7 cellular contexts compared by ENCODE assay signal in genomic region chr6:132797975-132798819, GRCh38. TPM values are rescaled to one million over a fixed set of nuclear protein-coding genes. Genes with fewer than 3 reads are reported as not detected.
DNase-seq lines count a peak whose midpoint lies in the region; ATAC-seq and TF ChIP-seq lines count a peak whose summit lies in the region.

TSS of gene SLC18B1 (minus strand) at chr6:132798637. CDS start at chr6:132798456, 181 bp downstream.

- H3K4me3 ChIP-seq in HEK293 (ENCODE audit: low read depth, low read length) (peak within 1 kb of the TSS; percentile 84), MM.1S (ENCODE audit: low read length) (peak within 1 kb of the TSS; percentile 88), lung (peak within 1 kb of the TSS; percentile 63)

- CTCF ChIA-PET in HEK293 (lab: Yijun Ruan, JAX): interaction anchor here (0.6 to 3.8 kb wide), 26 partner anchors 9 to 948 kb away, joined by 3 to 42 read pairs (median 4); no protein-coding TSS in a partner anchor
- CTCF ChIA-PET in activated CD4-positive, alpha-beta memory T cell treated with anti-CD3 and anti-CD28 coated beads, Interleukin-2, amount 10 ng/mL, durations not matched to agents 7 days and 5 days (lab: Charles Lee): interaction anchor here (0.6 to 5.5 kb wide), 26 partner anchors 10 to 352 kb away, joined by 3 to 83 read pairs (median 4); partner anchors contain the start of genes RPS12 and STX7

- TF ChIP-seq CTCF in HEK293 (tag by site-specific recombination; IDR thresholded peaks at IDR 0.05): no peak
- TF ChIP-seq CTCF in MM.1S (IDR thresholded peaks at IDR 0.05; ENCODE audit: low read length): no peak
- TF ChIP-seq CTCF in lung (IDR thresholded peaks at IDR 0.05; ENCODE audit: control extremely low read depth, extremely low read depth): no peak

- H3K79me2 ChIP-seq in MM.1S (ENCODE audit: low read length): no peaks in the 10 kb centered on the region

- H3K36me3 ChIP-seq in HEK293 (ENCODE audit: control insufficient read depth in 2 of 2, insufficient read depth in 1 of 2, low read length in 2 of 2) (peaks cover 5 to 23% of the 10 kb centered on the region in 2 experiments), MM.1S (replicated peaks; ENCODE audit: insufficient read depth, low read length) (no peaks in the 10 kb centered on the region), lung (ENCODE audit: control insufficient read depth in 2 of 2, insufficient read depth in 2 of 2, low read length in 2 of 2) (peaks cover 0 to 1% of the 10 kb centered on the region in 2 donors)

- peaks cover 7% of the 10 kb centered on the region for H3F3A ChIP-seq in MM.1S (ENCODE audit: insufficient read depth, low read length)

- no peak within 1 kb of the TSS for H3K27ac Mint-ChIP-seq in activated CD4-positive, alpha-beta memory T cell treated with anti-CD3 and anti-CD28 coated beads, Interleukin-2, amount 10 ng/mL, durations not matched to agents 7 days and 5 days
- peak within 1 kb of the TSS in 1 of 2 donors; percentile 93 for H3K27ac Mint-ChIP-seq in effector memory CD8-positive, alpha-beta T cell
- no peak within 1 kb of the TSS for H3K27ac Mint-ChIP-seq in stimulated activated memory B cell treated with anti-CD40 and anti-IgM and Interleukin-4, amounts not matched to agents 10 μg/mL and 1 μg/mL and 100 μg/mL, for 72 hours

- DNase-seq in MM.1S (peak; percentile 26), lung (ENCODE audit: low spot score) (peak; percentile 50)
- DNase-seq in activated CD4-positive, alpha-beta memory T cell treated with anti-CD3 and anti-CD28 coated beads, Interleukin-2, amount 10 ng/mL, durations not matched to agents 7 days and 5 days: peak; percentile 54
- DNase-seq in effector memory CD8-positive, alpha-beta T cell: peak; percentile 22 to 29 (median 22)

- no peaks in the 10 kb centered on the region for H3K9me2 ChIP-seq in MM.1S (replicated peaks; ENCODE audit: insufficient read depth, low read length)

- H3K4me1 ChIP-seq in HEK293 (ENCODE audit: control insufficient read depth, insufficient read depth, low read length) (0 out of 2 replicates have a peak, but pooled peaks cover 2% of the 10 kb centered on the region), MM.1S (ENCODE audit: low read length) (no peaks in the 10 kb centered on the region), lung (ENCODE audit: control insufficient read depth in 2 of 2, insufficient read depth in 2 of 2, low read length in 2 of 2) (no peaks in the 10 kb centered on the region)

- no peaks in the 10 kb centered on the region for H3K9me3 ChIP-seq in HEK293 (ENCODE audit: control insufficient read depth, insufficient read depth, low read depth, low read length)
- no peaks in the 10 kb centered on the region for H3K9me3 ChIP-seq in MM.1S (replicated peaks; ENCODE audit: insufficient read depth, low read length)
- no peaks in the 10 kb centered on the region for H3K9me3 ChIP-seq in lung (ENCODE audit: control insufficient read depth in 2 of 2, insufficient read depth in 1 of 2, low read length in 1 of 2)

- no peak within 1 kb of the TSS; the same call in 1 of the 2 replicates for H3K4me2 ChIP-seq in MM.1S (ENCODE audit: low read depth, low read length)

- 0% methylated on average over 35 to 39 of the region's 39 CpGs for WGBS in lung, 2 donors

- H3K36me3 Mint-ChIP-seq in activated CD4-positive, alpha-beta memory T cell treated with anti-CD3 and anti-CD28 coated beads, Interleukin-2, amount 10 ng/mL, durations not matched to agents 7 days and 5 days (ENCODE audit: low read depth): peaks cover 7% of the 10 kb centered on the region
- H3K36me3 Mint-ChIP-seq in effector memory CD8-positive, alpha-beta T cell (ENCODE audit: insufficient read depth): peaks cover 8% of the 10 kb centered on the region
- H3K36me3 Mint-ChIP-seq in stimulated activated memory B cell treated with anti-CD40 and anti-IgM and Interleukin-4, amounts not matched to agents 10 μg/mL and 1 μg/mL and 100 μg/mL, for 72 hours: peaks cover 10% of the 10 kb centered on the region

- H3K27me3 Mint-ChIP-seq in activated CD4-positive, alpha-beta memory T cell treated with anti-CD3 and anti-CD28 coated beads, Interleukin-2, amount 10 ng/mL, durations not matched to agents 7 days and 5 days: no peaks in the 10 kb centered on the region
- H3K27me3 Mint-ChIP-seq in effector memory CD8-positive, alpha-beta T cell: no peaks in the 10 kb centered on the region
- H3K27me3 Mint-ChIP-seq in stimulated activated memory B cell treated with anti-CD40 and anti-IgM and Interleukin-4, amounts not matched to agents 10 μg/mL and 1 μg/mL and 100 μg/mL, for 72 hours: no peaks in the 10 kb centered on the region

- POLR2A ChIA-PET in HEK293 (lab: Yijun Ruan, JAX): interaction anchor here (0.5 to 2.5 kb wide), 13 partner anchors 11 to 847 kb away, joined by 3 to 40 read pairs (median 4); partner anchors contain the start of genes CCN2, RPS12 and STX7
- POLR2A ChIA-PET in activated CD4-positive, alpha-beta memory T cell treated with anti-CD3 and anti-CD28 coated beads, Interleukin-2, amount 10 ng/mL, durations not matched to agents 7 days and 5 days (lab: Charles Lee): interaction anchor here (0.6 to 10.1 kb wide), 13 partner anchors 10 to 285 kb away, joined by 3 to 155 read pairs (median 4); partner anchors contain the start of genes RPS12 and STX7

- H4K20me1 ChIP-seq in MM.1S (ENCODE audit: insufficient read depth, low read length): no peaks in the 10 kb centered on the region

- no peaks in the 10 kb centered on the region for H3K9me3 Mint-ChIP-seq in activated CD4-positive, alpha-beta memory T cell treated with anti-CD3 and anti-CD28 coated beads, Interleukin-2, amount 10 ng/mL, durations not matched to agents 7 days and 5 days
- H3K9me3 Mint-ChIP-seq in effector memory CD8-positive, alpha-beta T cell: no peaks in the 10 kb centered on the region
- H3K9me3 Mint-ChIP-seq in stimulated activated memory B cell treated with anti-CD40 and anti-IgM and Interleukin-4, amounts not matched to agents 10 μg/mL and 1 μg/mL and 100 μg/mL, for 72 hours: no peaks in the 10 kb centered on the region

- peak within 1 kb of the TSS; percentile 88 for H3K4me3 Mint-ChIP-seq in activated CD4-positive, alpha-beta memory T cell treated with anti-CD3 and anti-CD28 coated beads, Interleukin-2, amount 10 ng/mL, durations not matched to agents 7 days and 5 days
- H3K4me3 Mint-ChIP-seq in effector memory CD8-positive, alpha-beta T cell: no peak within 1 kb of the TSS
- H3K4me3 Mint-ChIP-seq in stimulated activated memory B cell treated with anti-CD40 and anti-IgM and Interleukin-4, amounts not matched to agents 10 μg/mL and 1 μg/mL and 100 μg/mL, for 72 hours: peak within 1 kb of the TSS; percentile 49

- no peak within 1 kb of the TSS; the same call in 1 of the 2 replicates for H2AFZ ChIP-seq in MM.1S (ENCODE audit: low read length)

- H3K27ac ChIP-seq in HEK293 (ENCODE audit: extremely low read depth, low read depth, low read length) (peak within 1 kb of the TSS; percentile 67; the same call in 1 of the 2 replicates), MM.1S (ENCODE audit: low read length) (peak within 1 kb of the TSS; percentile 33; the same call in 1 of the 2 replicates), lung (ENCODE audit: low read depth in 1 of 2, low read length in 1 of 2) (peak within 1 kb of the TSS; percentile 25 to 74)

- H3K9ac ChIP-seq in MM.1S (ENCODE audit: low read length): peak within 1 kb of the TSS; percentile 59

- ATAC-seq in GM18499 (IDR thresholded peaks at IDR 0.05; ENCODE audit: insufficient read depth, unreplicated experiment) (peak; percentile 24), lung (ENCODE audit: insufficient read depth, low FRiP score) (peak; percentile 88)
- peak; percentile 64 for ATAC-seq in effector memory CD8-positive, alpha-beta T cell (replicated peaks)
- ATAC-seq in stimulated activated memory B cell treated with anti-CD40 and anti-IgM and Interleukin-4, amounts not matched to agents 10 μg/mL and 1 μg/mL and 100 μg/mL, for 72 hours: peak; percentile 71

- no peaks in the 10 kb centered on the region for H3K27me3 ChIP-seq in MM.1S (replicated peaks; ENCODE audit: insufficient read depth, low read length)
- H3K27me3 ChIP-seq in lung (ENCODE audit: control insufficient read depth, insufficient read depth): no peaks in the 10 kb centered on the region

- H3K4me1 Mint-ChIP-seq in activated CD4-positive, alpha-beta memory T cell treated with anti-CD3 and anti-CD28 coated beads, Interleukin-2, amount 10 ng/mL, durations not matched to agents 7 days and 5 days: peaks cover 21% of the 10 kb centered on the region
- H3K4me1 Mint-ChIP-seq in effector memory CD8-positive, alpha-beta T cell (ENCODE audit: low read depth in 2 of 2): peaks cover 7 to 18% of the 10 kb centered on the region in 2 donors
- H3K4me1 Mint-ChIP-seq in stimulated activated memory B cell treated with anti-CD40 and anti-IgM and Interleukin-4, amounts not matched to agents 10 μg/mL and 1 μg/mL and 100 μg/mL, for 72 hours: peaks cover 31% of the 10 kb centered on the region

TF ChIP-seq in HEK293, 187 proteins besides CTCF, POLR2A, EP300 and RAD21 (continues in another document):
- TF ChIP-seq BCL11B (tag by site-specific recombination; IDR thresholded peaks at IDR 0.05; ENCODE audit: low read depth): peak; percentile 13; the same call in 1 of the 2 replicates
- TF ChIP-seq, protein P1, sequence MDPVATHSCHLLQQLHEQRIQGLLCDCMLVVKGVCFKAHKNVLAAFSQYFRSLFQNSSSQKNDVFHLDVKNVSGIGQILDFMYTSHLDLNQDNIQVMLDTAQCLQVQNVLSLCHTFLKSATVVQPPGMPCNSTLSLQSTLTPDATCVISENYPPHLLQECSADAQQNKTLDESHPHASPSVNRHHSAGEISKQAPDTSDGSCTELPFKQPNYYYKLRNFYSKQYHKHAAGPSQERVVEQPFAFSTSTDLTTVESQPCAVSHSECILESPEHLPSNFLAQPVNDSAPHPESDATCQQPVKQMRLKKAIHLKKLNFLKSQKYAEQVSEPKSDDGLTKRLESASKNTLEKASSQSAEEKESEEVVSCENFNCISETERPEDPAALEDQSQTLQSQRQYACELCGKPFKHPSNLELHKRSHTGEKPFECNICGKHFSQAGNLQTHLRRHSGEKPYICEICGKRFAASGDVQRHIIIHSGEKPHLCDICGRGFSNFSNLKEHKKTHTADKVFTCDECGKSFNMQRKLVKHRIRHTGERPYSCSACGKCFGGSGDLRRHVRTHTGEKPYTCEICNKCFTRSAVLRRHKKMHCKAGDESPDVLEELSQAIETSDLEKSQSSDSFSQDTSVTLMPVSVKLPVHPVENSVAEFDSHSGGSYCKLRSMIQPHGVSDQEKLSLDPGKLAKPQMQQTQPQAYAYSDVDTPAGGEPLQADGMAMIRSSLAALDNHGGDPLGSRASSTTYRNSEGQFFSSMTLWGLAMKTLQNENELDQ (tag by site-specific recombination; IDR thresholded peaks at IDR 0.05; ENCODE audit: low read depth): no peak

RNA-seq across cellular contexts. Expression of gene SLC18B1, which starts in this region (rescaled TPM):
- 1 to 10 TPM; 7.2 to 7.7 TPM for total RNA-seq in activated CD4-positive, alpha-beta memory T cell treated with anti-CD3 and anti-CD28 coated beads, Interleukin-2, amount 10 ng/mL, durations not matched to agents 7 days and 5 days
- 10 to 100 TPM; 10.2 to 20.9 TPM for total RNA-seq in lung
- 10 to 100 TPM in 1 of 2 donors, 1 to 10 TPM in 1; 5.6 to 10.5 TPM for polyA plus RNA-seq in lung

Comparison
In these comparisons a context has a peak if more than half of its experiments do, and no peak if none do; other contexts are left out.
1. Peak in every context shown above with its lines: DNase-seq, ATAC-seq, H3K4me3 ChIP-seq and H3K27ac ChIP-seq.
2. ATAC-seq: peak in every context shown above with its lines; median percentile 88 in lung; 71 in stimulated activated memory B cell treated with anti-CD40 and anti-IgM and Interleukin-4, amounts not matched to agents 10 μg/mL and 1 μg/mL and 100 μg/mL, for 72 hours; 64 in effector memory CD8-positive, alpha-beta T cell; 24 in GM18499.
3. H3K4me3 Mint-ChIP-seq: peak in activated CD4-positive, alpha-beta memory T cell treated with anti-CD3 and anti-CD28 coated beads, Interleukin-2, amount 10 ng/mL, durations not matched to agents 7 days and 5 days (single experiment) and stimulated activated memory B cell treated with anti-CD40 and anti-IgM and Interleukin-4, amounts not matched to agents 10 μg/mL and 1 μg/mL and 100 μg/mL, for 72 hours (single experiment); none in effector memory CD8-positive, alpha-beta T cell (0 of 2).